1 cellular context compared by ENCODE assay signal in the genomic region with DNA sequence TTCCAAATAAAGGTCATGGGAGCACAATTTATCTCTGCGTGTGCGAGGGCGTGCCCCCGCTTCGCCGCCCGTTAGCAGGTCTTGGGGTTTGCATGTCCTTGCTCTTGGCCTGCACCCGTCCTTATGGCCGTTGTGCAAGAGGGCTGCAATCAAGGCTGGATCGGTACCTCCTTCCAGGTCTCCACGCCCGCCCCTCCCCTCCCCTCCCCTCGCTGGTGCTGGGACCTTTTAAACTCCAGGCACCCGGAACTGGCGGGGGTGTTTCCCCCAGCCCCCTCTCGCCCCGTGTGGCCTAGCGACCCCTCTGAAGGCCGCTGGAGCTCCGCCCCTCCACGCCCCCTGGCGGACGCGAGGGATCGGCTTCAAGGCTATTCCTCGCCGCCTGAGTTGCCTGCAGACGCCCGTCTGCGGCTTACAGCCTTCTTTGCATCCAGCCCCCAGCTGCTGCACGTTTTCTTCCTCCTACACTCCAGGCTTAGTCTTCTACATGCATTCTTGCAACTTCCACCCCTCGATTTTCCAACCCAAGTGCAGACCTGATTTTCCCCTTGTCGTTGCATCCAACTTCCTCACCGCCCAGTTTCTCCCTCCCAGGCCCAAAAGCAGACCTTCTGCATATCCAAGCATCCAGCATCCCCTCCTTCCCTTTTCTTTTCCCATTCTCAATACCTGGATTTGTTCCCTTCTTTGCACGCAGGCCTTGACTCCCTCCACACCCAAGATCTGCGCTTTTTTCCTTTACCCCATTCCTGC.
TF ChIP-seq lines count a peak whose summit lies in the region.

No MANE protein-coding gene starts in this region.

TF ChIP-seq in HepG2, 621 proteins besides CTCF, POLR2A, EP300 and RAD21 (continued from another document and continues in another):
- TF ChIP-seq, protein P1, sequence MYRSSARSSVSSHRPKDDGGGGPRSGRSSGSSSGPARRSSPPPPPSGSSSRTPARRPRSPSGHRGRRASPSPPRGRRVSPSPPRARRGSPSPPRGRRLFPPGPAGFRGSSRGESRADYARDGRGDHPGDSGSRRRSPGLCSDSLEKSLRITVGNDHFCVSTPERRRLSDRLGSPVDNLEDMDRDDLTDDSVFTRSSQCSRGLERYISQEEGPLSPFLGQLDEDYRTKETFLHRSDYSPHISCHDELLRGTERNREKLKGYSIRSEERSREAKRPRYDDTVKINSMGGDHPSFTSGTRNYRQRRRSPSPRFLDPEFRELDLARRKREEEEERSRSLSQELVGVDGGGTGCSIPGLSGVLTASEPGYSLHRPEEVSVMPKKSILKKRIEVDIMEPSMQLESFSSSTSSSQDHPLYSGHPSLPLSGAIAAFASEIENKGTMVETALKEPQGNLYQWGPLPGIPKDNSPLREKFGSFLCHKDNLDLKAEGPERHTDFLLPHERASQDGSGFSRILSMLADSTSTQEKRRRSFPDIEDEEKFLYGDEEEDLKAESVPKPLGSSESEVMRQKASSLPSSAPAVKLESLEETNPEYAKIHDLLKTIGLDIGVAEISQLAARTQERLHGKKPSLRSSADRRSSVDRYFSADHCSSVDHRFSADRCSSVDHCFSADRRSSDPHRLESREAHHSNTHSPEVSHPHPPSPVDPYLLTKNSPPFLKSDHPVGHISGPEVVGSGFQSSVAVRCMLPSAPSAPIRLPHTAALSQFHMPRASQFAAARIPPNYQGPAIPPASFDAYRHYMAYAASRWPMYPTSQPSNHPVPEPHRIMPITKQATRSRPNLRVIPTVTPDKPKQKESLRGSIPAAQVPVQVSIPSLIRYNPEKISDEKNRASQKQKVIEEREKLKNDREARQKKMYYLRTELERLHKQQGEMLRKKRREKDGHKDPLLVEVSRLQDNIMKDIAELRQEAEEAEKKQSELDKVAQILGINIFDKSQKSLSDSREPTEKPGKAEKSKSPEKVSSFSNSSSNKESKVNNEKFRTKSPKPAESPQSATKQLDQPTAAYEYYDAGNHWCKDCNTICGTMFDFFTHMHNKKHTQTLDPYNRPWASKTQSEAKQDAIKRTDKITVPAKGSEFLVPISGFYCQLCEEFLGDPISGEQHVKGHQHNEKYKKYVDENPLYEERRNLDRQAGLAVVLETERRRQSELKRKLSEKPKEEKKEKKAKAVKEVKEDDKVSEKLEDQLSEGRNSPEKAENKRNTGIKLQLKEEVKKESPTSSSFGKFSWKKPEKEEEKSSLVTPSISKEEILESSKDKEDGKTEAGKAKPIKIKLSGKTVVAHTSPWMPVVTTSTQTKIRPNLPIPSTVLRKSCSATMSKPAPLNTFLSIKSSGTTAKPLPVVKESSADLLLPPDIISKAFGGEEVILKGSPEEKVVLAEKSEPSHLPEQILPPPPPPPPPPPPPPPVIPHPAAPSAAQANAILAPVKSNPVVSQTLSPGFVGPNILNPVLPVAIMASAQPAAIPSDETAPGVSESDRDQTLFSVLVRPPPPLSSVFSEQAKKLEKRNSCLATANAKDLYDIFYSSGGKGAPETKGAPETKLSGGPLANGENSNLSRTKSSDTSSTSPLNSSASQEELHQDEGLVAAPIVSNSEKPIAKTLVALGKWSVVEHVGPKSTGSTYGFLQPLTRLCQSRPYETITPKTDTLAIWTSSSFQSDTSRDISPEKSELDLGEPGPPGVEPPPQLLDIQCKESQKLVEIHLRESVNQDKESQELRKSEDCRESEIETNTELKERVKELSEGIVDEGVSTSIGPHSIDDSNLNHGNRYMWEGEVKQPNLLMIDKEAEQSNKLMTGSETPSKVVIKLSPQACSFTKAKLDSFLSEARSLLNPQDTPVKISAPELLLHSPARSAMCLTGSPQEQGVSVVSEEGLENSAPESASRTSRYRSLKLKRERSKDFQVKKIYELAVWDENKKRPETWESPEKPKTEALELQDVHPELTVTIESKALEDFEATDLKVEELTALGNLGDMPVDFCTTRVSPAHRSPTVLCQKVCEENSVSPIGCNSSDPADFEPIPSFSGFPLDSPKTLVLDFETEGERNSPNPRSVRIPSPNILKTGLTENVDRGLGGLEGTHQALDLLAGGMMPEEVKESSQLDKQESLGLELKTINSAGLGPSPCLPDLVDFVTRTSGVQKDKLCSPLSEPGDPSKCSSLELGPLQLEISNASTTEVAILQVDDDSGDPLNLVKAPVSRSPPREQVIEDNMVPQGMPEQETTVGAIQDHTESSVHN (CRISPR knock-in tag; IDR thresholded peaks at IDR 0.05), result peak; percentile 91; the same call in 1 of the 2 replicates
- TF ChIP-seq ZNF564 (CRISPR knock-in tag; IDR thresholded peaks at IDR 0.05) (peak; percentile 72), ZXDC (CRISPR knock-in tag; IDR thresholded peaks at IDR 0.05) (no peak), ZNF75D (CRISPR knock-in tag; IDR thresholded peaks at IDR 0.05; ENCODE audit: borderline replicate concordance) (no peak), ZNF687 (CRISPR knock-in tag; IDR thresholded peaks at IDR 0.05) (peak; percentile 92), SSRP1 (CRISPR knock-in tag; IDR thresholded peaks at IDR 0.05) (peak; percentile 81), ZNF333 (CRISPR knock-in tag; IDR thresholded peaks at IDR 0.05; ENCODE audit: borderline replicate concordance) (peak; percentile 83), MBD4 (IDR thresholded peaks at IDR 0.05; ENCODE audit: borderline replicate concordance, low read length) (no peak), ZNF225 (CRISPR knock-in tag; IDR thresholded peaks at IDR 0.05) (peak; percentile 84; the same call in 1 of the 2 replicates), HNRNPLL (IDR thresholded peaks at IDR 0.05; ENCODE audit: low read depth, low read length, poor library complexity, severe bottlenecking) (no peak), TCF7 (IDR thresholded peaks at IDR 0.05; ENCODE audit: low read depth) (peak; percentile 56; the same call in 1 of the 2 replicates), ZBTB37 (CRISPR knock-in tag; IDR thresholded peaks at IDR 0.05) (peak; percentile 59; the same call in 1 of the 2 replicates), SALL2 (CRISPR knock-in tag; IDR thresholded peaks at IDR 0.05) (peak; percentile 42; the same call in 1 of the 2 replicates), ZNF616 (CRISPR knock-in tag; IDR thresholded peaks at IDR 0.05; ENCODE audit: low read depth) (peak; percentile 53), AHDC1 (CRISPR knock-in tag; IDR thresholded peaks at IDR 0.05; ENCODE audit: borderline replicate concordance) (peak; percentile 85), MXI1 (IDR thresholded peaks at IDR 0.05; ENCODE audit: borderline replicate concordance, low read depth, low read length) (no peak; the same call in 2 of the 3 replicates), PCBP1 (IDR thresholded peaks at IDR 0.05; ENCODE audit: borderline replicate concordance, low read depth, low read length) (no peak)
- TF ChIP-seq, protein P2, sequence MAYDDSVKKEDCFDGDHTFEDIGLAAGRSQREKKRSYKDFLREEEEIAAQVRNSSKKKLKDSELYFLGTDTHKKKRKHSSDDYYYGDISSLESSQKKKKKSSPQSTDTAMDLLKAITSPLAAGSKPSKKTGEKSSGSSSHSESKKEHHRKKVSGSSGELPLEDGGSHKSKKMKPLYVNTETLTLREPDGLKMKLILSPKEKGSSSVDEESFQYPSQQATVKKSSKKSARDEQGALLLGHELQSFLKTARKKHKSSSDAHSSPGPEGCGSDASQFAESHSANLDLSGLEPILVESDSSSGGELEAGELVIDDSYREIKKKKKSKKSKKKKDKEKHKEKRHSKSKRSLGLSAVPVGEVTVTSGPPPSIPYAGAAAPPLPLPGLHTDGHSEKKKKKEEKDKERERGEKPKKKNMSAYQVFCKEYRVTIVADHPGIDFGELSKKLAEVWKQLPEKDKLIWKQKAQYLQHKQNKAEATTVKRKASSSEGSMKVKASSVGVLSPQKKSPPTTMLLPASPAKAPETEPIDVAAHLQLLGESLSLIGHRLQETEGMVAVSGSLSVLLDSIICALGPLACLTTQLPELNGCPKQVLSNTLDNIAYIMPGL (CRISPR knock-in tag; IDR thresholded peaks at IDR 0.05; ENCODE audit: borderline replicate concordance in 1 of 2, low read depth in 1 of 2), result peak; percentile 95 to 97
